In the genomic region with DNA sequence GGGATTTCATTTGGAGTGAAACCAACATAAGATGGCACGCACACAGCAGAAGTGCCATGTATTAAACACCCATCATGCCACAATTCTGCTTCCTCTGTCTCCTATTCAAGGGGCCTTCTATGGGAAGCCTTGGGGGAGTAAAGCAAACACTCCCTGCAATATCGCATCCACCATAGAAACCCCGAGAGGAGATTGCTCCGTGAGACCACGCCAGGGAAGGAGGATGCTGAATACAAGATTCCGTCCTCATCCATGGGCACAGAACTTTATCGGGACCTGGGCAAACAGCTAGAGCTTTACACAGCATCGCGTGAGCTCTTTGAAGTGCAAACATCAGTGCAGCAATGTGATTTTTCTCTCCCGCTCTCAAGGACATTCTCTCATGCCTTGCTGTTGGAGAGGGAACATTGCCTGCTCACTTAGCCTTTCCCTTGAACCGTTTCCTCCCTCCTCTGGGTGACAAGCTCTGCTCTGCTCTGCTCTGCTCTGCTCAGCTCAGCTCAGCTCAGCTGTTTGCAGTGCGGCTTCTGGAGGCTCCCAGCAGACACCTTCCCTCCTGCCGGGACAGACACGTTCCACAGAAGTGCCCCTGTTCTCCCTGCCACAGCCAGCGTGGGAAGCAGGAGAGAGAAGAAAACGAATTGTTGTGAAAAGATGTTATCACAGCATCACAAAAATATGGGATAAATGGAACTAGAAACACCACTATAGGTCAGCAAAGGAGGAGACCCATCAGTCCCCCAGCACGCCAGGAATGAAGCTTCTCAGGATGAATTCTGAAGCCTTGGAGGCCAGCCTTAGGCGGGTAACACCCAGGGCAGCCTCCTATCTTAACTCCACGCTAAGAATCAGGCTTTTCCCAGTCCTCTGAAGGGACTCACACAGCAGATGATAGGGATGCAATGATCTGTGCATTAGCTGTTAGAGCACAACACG, we compare ENCODE assay signal across 14 cellular contexts. TPM values are rescaled to one million over a fixed set of nuclear protein-coding genes. Genes with fewer than 3 reads are reported as not detected.
DNase-seq lines count a peak whose midpoint lies in the region; ATAC-seq and TF ChIP-seq lines count a peak whose summit lies in the region.
"Had no signal": no experiment of that assay in that cellular context is flagged by ENCODE, and none has a peak within 500 bp of the region (broad histone marks: within the 10 kb centered on the region; RNA-seq: fewer than 3 reads in every experiment).

No MANE protein-coding gene starts in this region.

- ATAC-seq in Right ventricle myocardium inferior (no peak), HG03064 (IDR thresholded peaks at IDR 0.05; ENCODE audit: low read depth, unreplicated experiment) (peak; percentile 7), GM19035 (IDR thresholded peaks at IDR 0.05; ENCODE audit: unreplicated experiment) (no peak)
- ATAC-seq: Panc1 had no signal

- H3K27me3 ChIP-seq in right atrium auricular region: no peaks in the 10 kb centered on the region
- no peaks in the 10 kb centered on the region for H3K27me3 ChIP-seq in testis
- H3K27me3 ChIP-seq: adrenal gland had no signal

- in situ Hi-C loops in GM13977 (cut with MboI; ENCODE audit: low pct_unique_long_range_greater_than_20kb, low sequenced_read_pairs, unreplicated experiment): no loop called here

- peaks cover 0 to 11% of the 10 kb centered on the region in 2 donors for H3K4me1 ChIP-seq in right atrium auricular region
- peaks cover 41% of the 10 kb centered on the region for H3K4me1 ChIP-seq in testis
- H3K4me1 ChIP-seq: adrenal gland had no signal

- intact Hi-C loops in Right ventricle myocardium inferior (cut with DNase I): no loop called here
- intact Hi-C loops in head of caudate nucleus (cut with DNase I): no loop called here
- intact Hi-C loops in testis (cut with DNase I; ENCODE audit: low total_unique reads): no loop called here

- TF ChIP-seq POLR2A in testis (IDR thresholded peaks at IDR 0.05): no peak

- DNase-seq in right atrium auricular region (ENCODE audit: low spot score) (peak; percentile 30), Right ventricle myocardium inferior (ENCODE audit: missing footprints) (no peak), head of caudate nucleus (peak in 34 of 42 donors; percentile 31 to 91 (median 64)), testis (peak; percentile 44), GDM1 (lab: John Stamatoyannopoulos, UW) (no peak), GM13977 (ENCODE audit: low spot score) (no peak)
- DNase-seq: adrenal gland, DMS 273 treated with DMSO at 0.1 percent for 48 hours, left ventricle myocardium inferior, NCI-H2081, NCI-H69 had no signal

- H3K36me3 ChIP-seq in right atrium auricular region: no peaks in the 10 kb centered on the region
- H3K36me3 ChIP-seq in testis (ENCODE audit: low read depth, missing control alignments): no peaks in the 10 kb centered on the region
- H3K36me3 ChIP-seq: adrenal gland, left ventricle myocardium inferior had no signal

- TF ChIP-seq CTCF in right atrium auricular region (IDR thresholded peaks at IDR 0.05) (no peak), testis (IDR thresholded peaks at IDR 0.05) (no peak), GM13977 (IDR thresholded peaks at IDR 0.05; ENCODE audit: extremely low read depth, insufficient read depth, missing control alignments) (no peak)

- no peak overlapping the region for H3K27ac ChIP-seq in right atrium auricular region
- H3K27ac ChIP-seq in testis: peak overlapping the region in 1 of 2 donors; percentile 45
- H3K27ac ChIP-seq: adrenal gland, left ventricle myocardium inferior had no signal

- H3K9me3 ChIP-seq in right atrium auricular region: no peaks in the 10 kb centered on the region
- H3K9me3 ChIP-seq in testis: no peaks in the 10 kb centered on the region
- H3K9me3 ChIP-seq: adrenal gland, left ventricle myocardium inferior had no signal

- 27 to 48% methylated on average over 20 of the region's 20 CpGs for WGBS in testis, 2 donors

- H3K4me3 ChIP-seq in right atrium auricular region: no peak overlapping the region
- H3K4me3 ChIP-seq in testis: no peak overlapping the region
- H3K4me3 ChIP-seq: adrenal gland, left ventricle myocardium inferior had no signal

RNA-seq across cellular contexts. Expression of a gene that starts 48.2 kb away (rescaled TPM):
- total RNA-seq in right atrium auricular region (10 to 100 TPM; 24.2 to 33.1 TPM), Right ventricle myocardium inferior (16.4 TPM), testis (10 to 100 TPM; 50.2 to 56.1 TPM)
- polyA plus RNA-seq in testis (ENCODE audit: insufficient read depth, low read depth, low replicate concordance): 44.5 TPM

Comparison
In these comparisons a context has a peak if more than half of its experiments do, and no peak if none do; other contexts are left out.
1. DNase-seq: peak in right atrium auricular region (single experiment), head of caudate nucleus (34 of 42) and testis (single experiment); none in Right ventricle myocardium inferior (single experiment), GDM1 (single experiment) and GM13977 (single experiment).